In the genomic region with DNA sequence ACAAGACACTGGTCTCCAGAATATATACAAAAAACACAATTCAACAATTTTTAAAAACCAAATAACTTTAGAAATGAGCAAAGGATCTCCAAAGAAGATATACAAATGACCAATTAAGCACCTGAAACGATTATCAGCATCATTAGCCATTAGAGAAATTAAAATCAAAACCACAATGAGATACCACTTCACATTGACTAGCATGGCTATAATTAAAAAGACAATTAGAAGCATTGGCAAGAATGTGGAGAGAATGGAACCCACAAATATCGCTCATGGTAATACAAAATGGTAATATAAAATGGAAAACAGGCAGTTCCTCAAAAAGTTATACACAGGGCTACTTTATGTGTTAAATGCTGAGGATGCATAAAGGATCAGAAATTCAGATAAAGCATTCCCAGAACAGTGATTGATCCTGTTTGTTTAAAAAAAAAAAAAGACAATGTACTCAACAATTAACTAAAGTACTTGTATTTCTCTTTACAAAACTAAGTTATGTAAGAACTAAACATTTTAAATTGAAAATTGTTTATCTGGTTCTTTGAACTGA, we compare ENCODE assay signal across 34 cellular contexts. TPM values are rescaled to one million over a fixed set of nuclear protein-coding genes. Genes with fewer than 3 reads are reported as not detected.
DNase-seq lines count a peak whose midpoint lies in the region; ATAC-seq, FAIRE-seq and TF ChIP-seq lines count a peak whose summit lies in the region.
"Had no signal": no experiment of that assay in that cellular context is flagged by ENCODE, and none has a peak within 500 bp of the region (broad histone marks: within the 10 kb centered on the region; RNA-seq: fewer than 3 reads in every experiment).

No MANE protein-coding gene starts in this region.

- H3K4me1 Mint-ChIP-seq in CD4-positive, CD25-positive, alpha-beta regulatory T cell: peaks cover 55 to 96% (median 90%) of the 10 kb centered on the region in 4 donors
- peaks cover 24% of the 10 kb centered on the region for H3K4me1 Mint-ChIP-seq in endothelial cell (ENCODE audit: unreplicated experiment)

- intact Hi-C loops in uterus (cut with DNase I; ENCODE audit: low total_unique reads): no loop called here

- no peak for ATAC-seq in CD4-positive, CD25-positive, alpha-beta regulatory T cell (ENCODE audit: low read depth in 2 of 2)
- ATAC-seq: body of pancreas, heart right ventricle had no signal

- H3K9ac ChIP-seq in SU-DHL-6 (ENCODE audit: low read length): no peak overlapping the region
- H3K9ac ChIP-seq: GM23248 had no signal

- H3K27ac Mint-ChIP-seq in CD4-positive, CD25-positive, alpha-beta regulatory T cell: peak overlapping the region in 2 of 3 donors; percentile 10 to 61
- peak overlapping the region; percentile 16 for H3K27ac Mint-ChIP-seq in endothelial cell (ENCODE audit: unreplicated experiment)
- H3K27ac Mint-ChIP-seq: activated CD4-positive, alpha-beta T cell treated with anti-CD3 and anti-CD28 coated beads, Interleukin-2, amount 10 ng/mL, durations not matched to agents 24 days and 14 days had no signal

- H3K27ac ChIP-seq in CD4-positive, CD25-positive, alpha-beta regulatory T cell (ENCODE audit: insufficient read depth, low read length, poor library complexity, severe bottlenecking): no peak overlapping the region
- no peak overlapping the region for H3K27ac ChIP-seq in SU-DHL-6 (ENCODE audit: low read depth, low read length)
- no peak overlapping the region for H3K27ac ChIP-seq in uterus
- H3K27ac ChIP-seq: body of pancreas, GM23248, lower lobe of right lung, Peyer's patch, tibial artery, WERI-Rb-1 had no signal

- peak; percentile 3 for FAIRE-seq in G401.6 (lab: Jason Lieb, UNC)
- FAIRE-seq: D721Med had no signal

- H3K9me3 Mint-ChIP-seq in CD4-positive, CD25-positive, alpha-beta regulatory T cell: no peaks in the 10 kb centered on the region
- no peaks in the 10 kb centered on the region for H3K9me3 Mint-ChIP-seq in endothelial cell (ENCODE audit: unreplicated experiment)
- H3K9me3 Mint-ChIP-seq: activated CD4-positive, alpha-beta T cell treated with anti-CD3 and anti-CD28 coated beads, Interleukin-2, amount 10 ng/mL, durations not matched to agents 24 days and 14 days; IgD-negative memory B cell; naive B cell had no signal

- no peaks in the 10 kb centered on the region for H3K27me3 ChIP-seq in CD4-positive, CD25-positive, alpha-beta regulatory T cell (ENCODE audit: control insufficient read depth, insufficient read depth, low read length)
- H3K27me3 ChIP-seq in SU-DHL-6 (ENCODE audit: low read length) (no peaks in the 10 kb centered on the region), uterus (no peaks in the 10 kb centered on the region)
- H3K27me3 ChIP-seq: body of pancreas, heart right ventricle, Peyer's patch, tibial artery had no signal

- H3F3A ChIP-seq in SU-DHL-6 (ENCODE audit: insufficient read depth): peaks cover 42% of the 10 kb centered on the region; the same call in 1 of the 2 replicates

- H3K27me3 Mint-ChIP-seq in CD4-positive, CD25-positive, alpha-beta regulatory T cell: no peaks in the 10 kb centered on the region
- peaks cover 2% of the 10 kb centered on the region for H3K27me3 Mint-ChIP-seq in endothelial cell (ENCODE audit: unreplicated experiment)
- H3K27me3 Mint-ChIP-seq: activated CD4-positive, alpha-beta T cell treated with anti-CD3 and anti-CD28 coated beads, Interleukin-2, amount 10 ng/mL, durations not matched to agents 24 days and 14 days; IgD-negative memory B cell; naive B cell had no signal

- no peak overlapping the region for H2AFZ ChIP-seq in SU-DHL-6 (ENCODE audit: low read depth, low read length, severe bottlenecking)
- H2AFZ ChIP-seq: GM23248 had no signal

- H3K4me3 ChIP-seq in CD4-positive, CD25-positive, alpha-beta regulatory T cell (ENCODE audit: low read depth, low read length): peak overlapping the region; percentile 29
- H3K4me3 ChIP-seq in SU-DHL-6 (ENCODE audit: insufficient read depth, low read length, poor library complexity, severe bottlenecking): no peak overlapping the region
- no peak overlapping the region for H3K4me3 ChIP-seq in uterus
- H3K4me3 ChIP-seq: body of pancreas, GM23248, heart right ventricle, lower lobe of right lung, Peyer's patch, tibial artery had no signal

- no peaks in the 10 kb centered on the region for H3K36me3 ChIP-seq in CD4-positive, CD25-positive, alpha-beta regulatory T cell (ENCODE audit: control insufficient read depth, insufficient read depth, low read length)
- no peaks in the 10 kb centered on the region for H3K36me3 ChIP-seq in SU-DHL-6 (ENCODE audit: low read length)
- no peaks in the 10 kb centered on the region for H3K36me3 ChIP-seq in uterus
- H3K36me3 ChIP-seq: heart right ventricle, lower lobe of right lung, Peyer's patch, tibial artery had no signal

- peak overlapping the region; percentile 41 for H3K4me2 ChIP-seq in SU-DHL-6 (ENCODE audit: low read depth, low read length, poor library complexity, severe bottlenecking)

- no peaks in the 10 kb centered on the region for H3K9me2 ChIP-seq in SU-DHL-6 (replicated peaks; ENCODE audit: insufficient read depth, low read length)

- DNase-seq in CD4-positive, CD25-positive, alpha-beta regulatory T cell: no peak
- DNase-seq in endothelial cell (ENCODE audit: low spot score): no peak
- no peak for DNase-seq in uterus
- DNase-seq in glomerular visceral epithelial cell (ENCODE audit: extremely low spot score): no peak
- DNase-seq in CD1c-positive myeloid dendritic cell (ENCODE audit: extremely low spot score): no peak
- DNase-seq: activated CD4-positive, alpha-beta T cell treated with anti-CD3 and anti-CD28 coated beads, Interleukin-2, amount 10 ng/mL, durations not matched to agents 24 days and 14 days; activated CD8-positive, alpha-beta memory T cell treated with anti-CD3 and anti-CD28 coated beads for 24 hours; activated gamma-delta T cell treated with Interleukin-2 at 50 U/mL for 16 hours; body of pancreas; C1 segment of cervical spinal cord; cerebellar nuclear complex; DND-41; foreskin melanocyte; GM23248; heart right ventricle; kidney glomerular epithelial cell; lower lobe of right lung; midbrain; naive B cell; NCI-H1105 treated with DMSO at 0.1 percent for 48 hours; NCI-H2029; NCI-H2227 treated with DMSO at 0.1 percent for 48 hours; NCI-H526 treated with DMSO at 0.1 percent for 48 hours; Peyer's patch; SHP77; stimulated activated CD4-positive, alpha-beta T cell treated with anti-CD3 and anti-CD28 coated beads, Interleukin-4, amount 100 ng/mL, for 1 hour; SW 1271; T1000; tibial artery; WERI-Rb-1 had no signal

- peaks cover 50% of the 10 kb centered on the region for H4K20me1 ChIP-seq in SU-DHL-6 (ENCODE audit: low read depth, low read length)

- TF ChIP-seq CTCF in SU-DHL-6 (IDR thresholded peaks at IDR 0.05; ENCODE audit: insufficient read depth, low read length, poor library complexity, severe bottlenecking) (no peak), endothelial cell (IDR thresholded peaks at IDR 0.05; ENCODE audit: unreplicated experiment) (no peak), uterus (IDR thresholded peaks at IDR 0.05) (no peak)

- H3K4me3 Mint-ChIP-seq in CD4-positive, CD25-positive, alpha-beta regulatory T cell: peak overlapping the region in 2 of 4 donors; percentile 2 to 65
- no peak overlapping the region for H3K4me3 Mint-ChIP-seq in endothelial cell (ENCODE audit: unreplicated experiment)
- H3K4me3 Mint-ChIP-seq: activated CD4-positive, alpha-beta T cell treated with anti-CD3 and anti-CD28 coated beads, Interleukin-2, amount 10 ng/mL, durations not matched to agents 24 days and 14 days had no signal

- H3K36me3 Mint-ChIP-seq in CD4-positive, CD25-positive, alpha-beta regulatory T cell: no peaks in the 10 kb centered on the region
- H3K36me3 Mint-ChIP-seq in endothelial cell (ENCODE audit: low read depth, unreplicated experiment): no peaks in the 10 kb centered on the region
- H3K36me3 Mint-ChIP-seq: naive B cell had no signal

- peaks cover 89% of the 10 kb centered on the region for H3K4me1 ChIP-seq in CD4-positive, CD25-positive, alpha-beta regulatory T cell (ENCODE audit: control insufficient read depth, insufficient read depth, low read length, poor library complexity, severe bottlenecking)
- H3K4me1 ChIP-seq in uterus: peaks cover 0 to 15% of the 10 kb centered on the region in 2 donors

- no peak for TF ChIP-seq POLR2A in uterus (IDR thresholded peaks at IDR 0.05)

- peaks cover 97% of the 10 kb centered on the region for H3K79me2 ChIP-seq in SU-DHL-6 (ENCODE audit: insufficient read depth, low read length)

- H3K9me3 ChIP-seq in CD4-positive, CD25-positive, alpha-beta regulatory T cell (ENCODE audit: control insufficient read depth in 2 of 2, low read length in 2 of 2): no peaks in the 10 kb centered on the region
- no peaks in the 10 kb centered on the region for H3K9me3 ChIP-seq in SU-DHL-6 (ENCODE audit: insufficient read depth, low read length)
- no peaks in the 10 kb centered on the region for H3K9me3 ChIP-seq in uterus
- H3K9me3 ChIP-seq: body of pancreas, heart right ventricle, lower lobe of right lung, Peyer's patch, tibial artery had no signal

RNA-seq across cellular contexts. Expression of a gene that starts 52.5 kb away (rescaled TPM):
- 295 TPM for total RNA-seq in CD4-positive, CD25-positive, alpha-beta regulatory T cell
- 10 to 100 TPM in 3 of 4 donors, 1 to 10 TPM in 1; 9.1 to 14.1 (median 11.3) TPM for polyA plus RNA-seq in CD4-positive, CD25-positive, alpha-beta regulatory T cell
- total RNA-seq in endothelial cell (ENCODE audit: unreplicated experiment) (154 TPM), uterus (100 to 1,000 TPM in 3 of 4 donors, 10 to 100 TPM in 1; 55.8 to 192 (median 146) TPM)
